Comparison of ENCODE assay signal across 8 cellular contexts in the genomic region with DNA sequence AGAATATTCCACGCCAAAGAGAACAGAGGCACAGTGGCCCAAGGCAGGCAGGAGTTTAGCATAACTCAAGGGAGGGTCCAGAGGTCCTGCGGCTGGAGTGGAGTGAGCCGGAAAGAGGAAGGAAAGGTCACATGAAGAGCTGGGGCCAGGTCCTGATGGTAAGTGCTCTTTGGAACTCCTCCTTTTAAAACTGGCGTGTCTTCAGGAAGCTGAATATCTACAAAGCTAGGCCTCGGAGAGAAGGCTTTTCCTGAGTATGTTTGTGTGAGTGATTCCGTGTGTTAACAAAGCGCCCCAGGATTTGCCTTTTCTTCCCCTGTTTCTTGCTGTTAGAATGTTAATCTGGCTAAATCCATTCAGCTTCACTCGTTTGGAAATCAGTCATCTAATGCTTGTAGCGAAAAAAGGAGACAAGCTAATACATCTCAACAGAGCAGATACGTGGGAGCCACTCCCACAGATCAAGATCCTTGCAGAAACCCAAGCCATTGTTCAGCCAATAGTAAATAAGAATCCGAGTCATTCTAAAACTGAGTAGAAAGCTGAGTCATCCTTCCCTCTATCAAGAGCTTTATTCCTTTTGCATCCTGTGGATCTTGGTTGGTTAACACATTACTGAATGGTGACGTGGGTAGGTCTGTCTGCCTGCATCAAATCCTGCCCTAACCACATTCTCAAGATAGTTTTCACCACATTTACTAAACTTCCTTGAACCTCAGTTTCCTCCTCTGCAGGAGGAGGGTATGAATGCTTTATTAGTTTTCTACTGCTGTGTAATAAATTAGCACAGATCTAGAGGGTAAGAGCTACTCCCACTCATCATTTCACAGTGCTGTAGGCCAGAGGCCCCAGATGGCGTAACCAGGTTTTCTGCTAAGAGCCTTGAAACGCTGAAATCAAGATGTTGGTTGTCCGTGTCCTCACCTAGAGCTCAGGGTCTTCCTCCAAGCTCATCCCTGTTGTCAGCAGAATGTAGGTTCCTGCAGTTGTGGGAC. TPM values are rescaled to one million over a fixed set of nuclear protein-coding genes. Genes with fewer than 3 reads are reported as not detected.
A peak's percentile ranks its signal among the peaks of the same experiment; 100 is the strongest.
DNase-seq lines count a peak whose midpoint lies in the region; ATAC-seq, FAIRE-seq and TF ChIP-seq lines count a peak whose summit lies in the region.

No MANE protein-coding gene starts in this region.

- H3K36me3 ChIP-seq in SJSA1 (no peaks in the 10 kb centered on the region), brain microvascular endothelial cell (replicated peaks) (no peaks in the 10 kb centered on the region), left lung (no peaks in the 10 kb centered on the region)

- DNase-seq in D721Med (ENCODE audit: insufficient read length, low spot score) = no peak
- DNase-seq in SJSA1 (ENCODE audit: low read depth in 1 of 2, low spot score in 2 of 2) = peak; percentile 55 to 77
- peak; percentile 94 for DNase-seq in brain microvascular endothelial cell
- peak in 1 of 2 donors; percentile 55 for DNase-seq in left lung
- DNase-seq in stromal cell of bone marrow (ENCODE audit: low read depth) = peak; percentile 77
- DNase-seq in NCI-H1092 treated with DMSO at 0.1 percent for 48 hours (lab: John Stamatoyannopoulos, UW) = no peak

- ATAC-seq in GM19397 (IDR thresholded peaks at IDR 0.05; ENCODE audit: unreplicated experiment) (peak; percentile 62), HG03432 (IDR thresholded peaks at IDR 0.05; ENCODE audit: unreplicated experiment) (peak; percentile 86), left lung (peak; percentile 93)

- no peak overlapping the region for H3K4me3 ChIP-seq in SJSA1
- no peak overlapping the region for H3K4me3 ChIP-seq in brain microvascular endothelial cell (ENCODE audit: low read depth, low read length)
- H3K4me3 ChIP-seq in left lung = no peak overlapping the region

- H3K9me3 ChIP-seq in SJSA1 (replicated peaks) (no peaks in the 10 kb centered on the region), left lung (no peaks in the 10 kb centered on the region)

- H3K4me1 ChIP-seq in SJSA1 (replicated peaks) = peaks cover 13% of the 10 kb centered on the region
- H3K4me1 ChIP-seq in left lung = peaks cover 0 to 21% of the 10 kb centered on the region in 2 donors

- in situ Hi-C loops in brain microvascular endothelial cell (cut with HindIII; ENCODE audit: low pct_ligation_motif_present, low sequenced_read_pairs) = no loop called here

- intact Hi-C loops in left lung (cut with DNase I) = no loop called here

- H3K27ac ChIP-seq in SJSA1 (peak overlapping the region; percentile 80), brain microvascular endothelial cell (peak overlapping the region; percentile 69), left lung (peak overlapping the region; percentile 73 to 75)

- H3K27me3 ChIP-seq in SJSA1 (replicated peaks) (no peaks in the 10 kb centered on the region), brain microvascular endothelial cell (replicated peaks) (no peaks in the 10 kb centered on the region), left lung (no peaks in the 10 kb centered on the region)

- TF ChIP-seq CTCF in D721Med (IDR thresholded peaks at IDR 0.05; ENCODE audit: insufficient read depth, missing control alignments) (no peak), brain microvascular endothelial cell (IDR thresholded peaks at IDR 0.05; ENCODE audit: low read depth, low read length, missing control alignments) (no peak), left lung (IDR thresholded peaks at IDR 0.05) (no peak)

- peak; percentile 74 for FAIRE-seq in D721Med (lab: Jason Lieb, UNC)

RNA-seq across cellular contexts. Expression of a gene that starts 43.2 kb away (rescaled TPM):
- 0.13 TPM in 1 of 2 replicates, not detected in the other for total RNA-seq in SJSA1 (2014; rRNA removed; shearing (Covaris generic))
- total RNA-seq in left lung = 100 to 1,000 TPM in 1 of 2 donors, 10 to 100 TPM in 1; 83.5 to 110 TPM

Comparison
In these comparisons a context has a peak if more than half of its experiments do, and no peak if none do; other contexts are left out.
1. DNase-seq: peak in SJSA1 (2 of 2), brain microvascular endothelial cell (single experiment) and stromal cell of bone marrow (single experiment); none in D721Med (single experiment) and NCI-H1092 treated with DMSO at 0.1 percent for 48 hours (single experiment).
2. RNA of a gene that starts 43.2 kb away (total RNA-seq): 83.5 to 110 TPM in left lung; 0.13 TPM in SJSA1; every median in the first group is over 10 times any median in the second.
3. Peak in every context shown above with its lines, with median percentiles within 50 percentile points of each other: ATAC-seq and H3K27ac ChIP-seq.